8 cellular contexts compared by ENCODE assay signal in the genomic region with DNA sequence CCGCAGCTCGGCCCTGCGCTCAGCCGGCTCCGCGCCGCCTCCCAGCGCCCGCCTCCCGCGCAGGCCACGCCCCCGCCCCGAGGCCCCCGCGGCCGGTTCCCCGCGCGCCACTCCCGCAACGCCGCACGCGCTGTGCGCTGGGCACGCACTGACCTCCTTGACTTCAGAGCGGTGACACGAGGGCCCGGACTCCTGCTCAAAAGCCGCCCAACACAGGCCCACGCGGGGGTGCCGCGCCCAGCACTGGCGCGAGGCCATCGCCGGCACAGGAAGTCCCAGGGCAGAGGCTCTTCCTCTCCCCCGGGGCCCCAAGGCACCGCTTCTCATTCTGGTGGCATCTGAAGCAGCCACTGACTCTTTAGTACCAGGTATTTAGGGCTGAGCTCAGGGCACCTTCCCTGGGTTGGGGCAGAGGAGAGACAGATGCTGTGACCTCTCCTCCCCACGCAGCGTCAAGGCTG. TPM values are rescaled to one million over a fixed set of nuclear protein-coding genes. Genes with fewer than 3 reads are reported as not detected.
DNase-seq lines count a peak whose midpoint lies in the region; ATAC-seq and TF ChIP-seq lines count a peak whose summit lies in the region.

No MANE protein-coding gene starts in this region.

- H4K20me1 ChIP-seq in BLaER1 treated with 17β-estradiol and CSF1 and Interleukin-3, amounts not matched to agents 10 nM and 100 nM, result peaks cover 26 to 41% (median 34%) of the 10 kb centered on the region in 11 experiments

- peak overlapping the region; percentile 93 for H3K27ac Mint-ChIP-seq in T-helper 17 cell

- H3K4me3 Mint-ChIP-seq in T-helper 17 cell, result peak overlapping the region; percentile 95

- peaks cover 0 to 5% (median 0%) of the 10 kb centered on the region in 11 experiments; a peak in 1 of 22 replicates for H3K36me3 ChIP-seq in BLaER1 treated with 17β-estradiol and CSF1 and Interleukin-3, amounts not matched to agents 10 nM and 100 nM
- H3K36me3 ChIP-seq in ascending aorta, result no peaks in the 10 kb centered on the region
- H3K36me3 ChIP-seq in iPS DF 6.9 (ENCODE audit: control insufficient read depth, insufficient read depth, low read length), result no peaks in the 10 kb centered on the region

- H3K27me3 Mint-ChIP-seq in T-helper 17 cell, result no peaks in the 10 kb centered on the region

- no peaks in the 10 kb centered on the region for H3K36me3 Mint-ChIP-seq in T-helper 17 cell (ENCODE audit: low read depth)

- peak overlapping the region; percentile 76 to 88 (median 86) for H3K9ac ChIP-seq in BLaER1 treated with 17β-estradiol and CSF1 and Interleukin-3, amounts not matched to agents 10 nM and 100 nM

- WGBS in iPS DF 6.9 (ENCODE audit: insufficient coverage, insufficient read length), result no CpG with 5 or more reads among the region's 43 CpGs

- no peaks in the 10 kb centered on the region for H3K9me3 ChIP-seq in BLaER1 treated with 17β-estradiol and CSF1 and Interleukin-3, amounts not matched to agents 10 nM and 100 nM (replicated peaks in 1 of 11)
- no peaks in the 10 kb centered on the region for H3K9me3 ChIP-seq in T-helper 17 cell (ENCODE audit: control insufficient read depth, low read length, poor library complexity, severe bottlenecking)
- H3K9me3 ChIP-seq in ascending aorta, result no peaks in the 10 kb centered on the region
- H3K9me3 ChIP-seq in iPS DF 6.9 (ENCODE audit: control insufficient read depth, insufficient read depth, low read length), result no peaks in the 10 kb centered on the region

- peaks cover 79 to 95% (median 87%) of the 10 kb centered on the region in 10 experiments for H3K4me1 ChIP-seq in BLaER1 treated with 17β-estradiol and CSF1 and Interleukin-3, amounts not matched to agents 10 nM and 100 nM
- H3K4me1 ChIP-seq in ascending aorta, result peaks cover 20 to 51% of the 10 kb centered on the region in 2 donors
- H3K4me1 ChIP-seq in iPS DF 6.9 (ENCODE audit: control insufficient read depth, insufficient read depth, low read length), result peaks cover 11% of the 10 kb centered on the region

- H3K4me3 ChIP-seq in BLaER1 treated with 17β-estradiol and CSF1 and Interleukin-3, amounts not matched to agents 10 nM and 100 nM, result peak overlapping the region; percentile 69 to 96 (median 84)
- peak overlapping the region; percentile 77 to 90 for H3K4me3 ChIP-seq in ascending aorta
- peak overlapping the region; percentile 48; the same call in 1 of the 2 replicates for H3K4me3 ChIP-seq in iPS DF 6.9 (ENCODE audit: low read length)
- H3K4me3 ChIP-seq in skeletal muscle cell (ENCODE audit: low read depth, low read length), result peak overlapping the region; percentile 67

- peak overlapping the region; percentile 29 to 89 (median 84); a peak in 21 of 22 replicates for H3K27ac ChIP-seq in BLaER1 treated with 17β-estradiol and CSF1 and Interleukin-3, amounts not matched to agents 10 nM and 100 nM
- H3K27ac ChIP-seq in ascending aorta (peak overlapping the region; percentile 94 to 98), iPS DF 6.9 (ENCODE audit: low read length) (no peak overlapping the region)

- intact Hi-C loops in ascending aorta (cut with DNase I), result loop anchor here (1.0 to 10.0 kb wide), 2 partner anchors 19 to 1761 kb away; a partner anchor contains a TSS

- ATAC-seq in GM19351 (IDR thresholded peaks at IDR 0.05; ENCODE audit: unreplicated experiment) (peak; percentile 52), T-helper 17 cell (peak; percentile 72)

- no peaks in the 10 kb centered on the region for H3K27me3 ChIP-seq in BLaER1 treated with 17β-estradiol and CSF1 and Interleukin-3, amounts not matched to agents 10 nM and 100 nM
- H3K27me3 ChIP-seq in ascending aorta (no peaks in the 10 kb centered on the region), iPS DF 6.9 (ENCODE audit: control insufficient read depth, insufficient read depth, low read length) (no peaks in the 10 kb centered on the region)

- peak overlapping the region; percentile 87 to 100 (median 99) for H3K4me2 ChIP-seq in BLaER1 treated with 17β-estradiol and CSF1 and Interleukin-3, amounts not matched to agents 10 nM and 100 nM

- DNase-seq in HT1080 (ENCODE audit: low read depth) (peak; percentile 62), T-helper 17 cell (peak; percentile 49 to 68 (median 65)), ascending aorta (ENCODE audit: low spot score in 2 of 2) (peak; percentile 43 to 89), iPS DF 6.9 (ENCODE audit: low read depth, low spot score) (no peak), skeletal muscle cell (ENCODE audit: low read depth) (no peak), DMS153 treated with DMSO at 0.1 percent for 48 hours (lab: John Stamatoyannopoulos, UW; ENCODE audit: unreplicated experiment) (no peak)

- no peak for TF ChIP-seq CTCF in ascending aorta (IDR thresholded peaks at IDR 0.05)

- H3K4me1 Mint-ChIP-seq in T-helper 17 cell, result peaks cover 55% of the 10 kb centered on the region

RNA-seq across cellular contexts. Expression of a gene that starts 12.4 kb away (rescaled TPM):
- 31.7 and 33.3 TPM in 2 replicates for total RNA-seq in HT1080 (2014; rRNA removed; shearing (Covaris generic))
- polyA plus RNA-seq in HT1080 (2015; cell fraction: cytosol; rRNA removed), result 23.3 and 25.5 TPM in 2 replicates
- 114 and 124 TPM in 2 replicates for polyA plus RNA-seq in HT1080 (2015; cell fraction: nucleus; rRNA removed)
- total RNA-seq in T-helper 17 cell (100 to 1,000 TPM; 123 to 125 TPM), ascending aorta (164 TPM)

Comparison
In these comparisons a context has a peak if more than half of its experiments do, and no peak if none do; other contexts are left out.
1. DNase-seq: peak in HT1080 (single experiment), T-helper 17 cell (3 of 3) and ascending aorta (2 of 2); none in iPS DF 6.9 (single experiment), skeletal muscle cell (single experiment) and DMS153 treated with DMSO at 0.1 percent for 48 hours (single experiment).
2. Peak in every context shown above with its lines, with median percentiles within 50 percentile points of each other: H3K4me3 ChIP-seq.